ENCODE assay signal across 13 cellular contexts in genomic region chr3:64011685-64012084, GRCh38. TPM values are rescaled to one million over a fixed set of nuclear protein-coding genes. Genes with fewer than 3 reads are reported as not detected.
DNase-seq lines count a peak whose midpoint lies in the region; ATAC-seq and TF ChIP-seq lines count a peak whose summit lies in the region.
"Had no signal": no experiment of that assay in that cellular context is flagged by ENCODE, and none has a peak within 500 bp of the region (broad histone marks: within the 10 kb centered on the region; RNA-seq: fewer than 3 reads in every experiment).

No MANE protein-coding gene starts in this region.

- H4K8ac ChIP-seq in mesendoderm (ENCODE audit: low read depth, low read length) = no peak overlapping the region

- H3K9ac ChIP-seq in mesendoderm (ENCODE audit: low read length) = no peak overlapping the region

- H3K18ac ChIP-seq in mesendoderm (ENCODE audit: low read length) = no peak overlapping the region

- no peak overlapping the region for H2BK15ac ChIP-seq in mesendoderm (replicated peaks; ENCODE audit: low read depth)

- H3K4me1 ChIP-seq in mesendoderm (ENCODE audit: control insufficient read depth, low read depth, low read length) = no peaks in the 10 kb centered on the region
- H3K4me1 ChIP-seq: upper lobe of right lung had no signal

- H3K27ac ChIP-seq in mesendoderm (ENCODE audit: low read depth, low read length) = no peak overlapping the region
- H3K27ac ChIP-seq: upper lobe of right lung had no signal

- H3K79me2 ChIP-seq in mesendoderm (ENCODE audit: control insufficient read depth, insufficient read depth, low read length) = no peaks in the 10 kb centered on the region

- no peak overlapping the region for H3K23ac ChIP-seq in mesendoderm (ENCODE audit: low read length)

- peaks cover 6% of the 10 kb centered on the region for H3K79me1 ChIP-seq in mesendoderm (ENCODE audit: low read length)

- no peak overlapping the region for H3K4ac ChIP-seq in mesendoderm (ENCODE audit: low read depth, low read length)

- H3K27me3 Mint-ChIP-seq in chondrocyte (ENCODE audit: low read depth) (no peaks in the 10 kb centered on the region), memory B cell (no peaks in the 10 kb centered on the region)

- no peak overlapping the region for H3K4me3 ChIP-seq in mesendoderm (ENCODE audit: low read length)
- H3K4me3 ChIP-seq: upper lobe of right lung had no signal

- no peak overlapping the region for H3K56ac ChIP-seq in mesendoderm (ENCODE audit: low read length)

- ATAC-seq in memory B cell (ENCODE audit: low read depth) (no peak), HG02763 (IDR thresholded peaks at IDR 0.05; ENCODE audit: unreplicated experiment) (no peak), HG02759 (IDR thresholded peaks at IDR 0.05; ENCODE audit: unreplicated experiment) (no peak)
- ATAC-seq: upper lobe of right lung had no signal

- H3K4me3 Mint-ChIP-seq in chondrocyte (ENCODE audit: unreplicated experiment) (no peak overlapping the region), memory B cell (no peak overlapping the region)

- H3K4me1 Mint-ChIP-seq in chondrocyte (ENCODE audit: low read depth) (peaks cover 41% of the 10 kb centered on the region), memory B cell (peaks cover 10% of the 10 kb centered on the region)

- no peak for TF ChIP-seq CTCF in chondrocyte (IDR thresholded peaks at IDR 0.05)

- no peak overlapping the region for H2BK5ac ChIP-seq in mesendoderm (ENCODE audit: low read length)

- no CpG with 5 or more reads among the region's 5 CpGs for WGBS in mesendoderm (ENCODE audit: extremely low coverage, insufficient coverage, low lambda C conversion rate)

- no peak overlapping the region for H2BK120ac ChIP-seq in mesendoderm (ENCODE audit: low read depth, low read length)

- H3K27me3 ChIP-seq in mesendoderm (ENCODE audit: insufficient read depth, low read length, poor library complexity) = no peaks in the 10 kb centered on the region
- H3K27me3 ChIP-seq: upper lobe of right lung had no signal

- H3K27ac Mint-ChIP-seq in chondrocyte (ENCODE audit: unreplicated experiment) (peak overlapping the region; percentile 52), memory B cell (peak overlapping the region; percentile 9)

- peak; percentile 80 for DNase-seq in AG20443 (ENCODE audit: low spot score)
- DNase-seq in HPDE6-E6E7 (ENCODE audit: extremely low spot score) = peak; percentile 3
- DNase-seq in chondrocyte (ENCODE audit: low spot score) = no peak
- DNase-seq in memory B cell (ENCODE audit: low spot score in 2 of 2) = no peak
- no peak for DNase-seq in islet precursor cell
- DNase-seq in mesendoderm = no peak
- DNase-seq: activated CD4-positive, alpha-beta T cell treated with anti-CD3 and anti-CD28 coated beads, Interleukin-2, amount 50 U/mL, for 4 hours; central memory CD4-positive, alpha-beta T cell; DMS 273 treated with DMSO at 0.1 percent for 48 hours; hippocampal formation; upper lobe of right lung had no signal

- peaks cover 15% of the 10 kb centered on the region for H3K36me3 ChIP-seq in mesendoderm (ENCODE audit: control insufficient read depth, insufficient read depth, low read length)

- H2AK5ac ChIP-seq in mesendoderm (ENCODE audit: low read length) = no peak overlapping the region

- H3K9me3 Mint-ChIP-seq in chondrocyte (ENCODE audit: low read depth) (no peaks in the 10 kb centered on the region), memory B cell (no peaks in the 10 kb centered on the region)

- H4K5ac ChIP-seq in mesendoderm (ENCODE audit: low read length) = no peak overlapping the region

- no peak overlapping the region for H3K4me2 ChIP-seq in mesendoderm (ENCODE audit: low read length)

- H3K36me3 Mint-ChIP-seq in chondrocyte (ENCODE audit: low read depth) = peaks cover 37% of the 10 kb centered on the region
- peaks cover 36% of the 10 kb centered on the region for H3K36me3 Mint-ChIP-seq in memory B cell

RNA-seq across cellular contexts. Expression of gene PSMD6, which starts 11.6 kb away (rescaled TPM):
- total RNA-seq in chondrocyte = 64.2 to 86.4 TPM (median 65.0 TPM) in 3 replicates
- polyA plus RNA-seq in mesendoderm (2013, experiment 1 of 2) = 145 TPM
- 143 TPM for polyA plus RNA-seq in mesendoderm (2013, experiment 2 of 2)

Comparison
In these comparisons a context has a peak if more than half of its experiments do, and no peak if none do; other contexts are left out.
1. DNase-seq: peak in AG20443 (single experiment) and HPDE6-E6E7 (single experiment); none in chondrocyte (single experiment), memory B cell (0 of 2), islet precursor cell (single experiment) and mesendoderm (single experiment).